Comparison of ENCODE assay signal across 2 cellular contexts in genomic region chr10:4810093-4810492, GRCh38.
TF ChIP-seq lines count a peak whose summit lies in the region.

No MANE protein-coding gene starts in this region.

TF ChIP-seq in HepG2, 621 proteins besides CTCF, POLR2A, EP300 and RAD21:
- TF ChIP-seq ZNF776 (CRISPR knock-in tag; IDR thresholded peaks at IDR 0.05) (no peak), ZNF773 (CRISPR knock-in tag; IDR thresholded peaks at IDR 0.05; ENCODE audit: borderline replicate concordance) (no peak), ZFY (CRISPR knock-in tag; IDR thresholded peaks at IDR 0.05) (no peak), ZNF512 (CRISPR knock-in tag; IDR thresholded peaks at IDR 0.05) (no peak), PAWR (CRISPR knock-in tag; IDR thresholded peaks at IDR 0.05; ENCODE audit: borderline replicate concordance) (no peak), ZNF296 (CRISPR knock-in tag; conservative IDR thresholded peaks at IDR 0.05) (no peak), NFYB (CRISPR knock-in tag; IDR thresholded peaks at IDR 0.05) (no peak), GFI1 (CRISPR knock-in tag; IDR thresholded peaks at IDR 0.05; ENCODE audit: borderline replicate concordance) (no peak), ZMYM3 (CRISPR knock-in tag; IDR thresholded peaks at IDR 0.05) (no peak), ZNF280D (CRISPR knock-in tag; IDR thresholded peaks at IDR 0.05) (no peak), SPEN (CRISPR knock-in tag; IDR thresholded peaks at IDR 0.05; ENCODE audit: low read depth) (no peak), ZNF816 (CRISPR knock-in tag; IDR thresholded peaks at IDR 0.05; ENCODE audit: borderline replicate concordance) (no peak), TRAFD1 (CRISPR knock-in tag; IDR thresholded peaks at IDR 0.05; ENCODE audit: borderline replicate concordance) (no peak), FOSL1 (CRISPR knock-in tag; IDR thresholded peaks at IDR 0.05; ENCODE audit: borderline replicate concordance) (no peak), ZBED4 (CRISPR knock-in tag; IDR thresholded peaks at IDR 0.05; ENCODE audit: borderline replicate concordance) (no peak), ZNF30 (CRISPR knock-in tag; IDR thresholded peaks at IDR 0.05) (no peak), ATF3 (CRISPR knock-in tag; IDR thresholded peaks at IDR 0.05) (no peak), ZSCAN29 (CRISPR knock-in tag; conservative IDR thresholded peaks at IDR 0.05) (no peak), KMT2A (CRISPR knock-in tag; IDR thresholded peaks at IDR 0.05) (no peak)

TF ChIP-seq in K562, 482 proteins besides CTCF, POLR2A, EP300 and RAD21:
- TF ChIP-seq ZNF512 (tag; IDR thresholded peaks at IDR 0.05): no peak
- TF ChIP-seq NFIC (IDR thresholded peaks at IDR 0.05): peak; percentile 54
